ENCODE assay signal across 1 cellular context in genomic region chr17:15180121-15180561, GRCh38.
TF ChIP-seq lines count a peak whose summit lies in the region.

No MANE protein-coding gene starts in this region.

TF ChIP-seq in K562, 482 proteins besides CTCF, POLR2A, EP300 and RAD21 (continued from another document):
- no peak for TF ChIP-seq AFF1 (IDR thresholded peaks at IDR 0.05; ENCODE audit: low read depth in 1 of 2, partially characterized antibody in 2 of 2)
- TF ChIP-seq NCOR1 (IDR thresholded peaks at IDR 0.05): no peak
- no peak for TF ChIP-seq SMAD2 (IDR thresholded peaks at IDR 0.05; ENCODE audit: low read depth, low read length)
- no peak for TF ChIP-seq ZNF79 (CRISPR knock-in tag; IDR thresholded peaks at IDR 0.05; ENCODE audit: low read depth)
- TF ChIP-seq CSDE1 (IDR thresholded peaks at IDR 0.05): no peak
- 0 out of 2 replicates have a peak, but pooled peaks have one; percentile 11 for TF ChIP-seq ZNF589 (CRISPR knock-in tag; IDR thresholded peaks at IDR 0.05; ENCODE audit: low read depth)
- no peak for TF ChIP-seq ZNF717 (CRISPR knock-in tag; IDR thresholded peaks at IDR 0.05)
- no peak for TF ChIP-seq TEAD4 (IDR thresholded peaks at IDR 0.05; ENCODE audit: low read length)
- no peak for TF ChIP-seq TEAD4 (CRISPR knock-in tag; IDR thresholded peaks at IDR 0.05; ENCODE audit: borderline replicate concordance)
- no peak for TF ChIP-seq ZBTB43 (CRISPR knock-in tag; IDR thresholded peaks at IDR 0.05)
- TF ChIP-seq TBP (optimal IDR thresholded peaks at IDR 0.05; ENCODE audit: low read depth, low read length): peak; percentile 61
- peak; percentile 65 for TF ChIP-seq GTF2B (IDR thresholded peaks at IDR 0.05; ENCODE audit: extremely low read depth, insufficient read length)
- TF ChIP-seq ZNF384 (IDR thresholded peaks at IDR 0.05; ENCODE audit: low read depth, low read length): no peak
- no peak for TF ChIP-seq ZNF583 (CRISPR knock-in tag; IDR thresholded peaks at IDR 0.05)
- no peak for TF ChIP-seq ZNF639 (CRISPR knock-in tag; conservative IDR thresholded peaks at IDR 0.05 in 1 of 2, IDR thresholded peaks at IDR 0.05 in 1 of 2)
- no peak for TF ChIP-seq CBFA2T2 (conservative IDR thresholded peaks at IDR 0.05)
- no peak for TF ChIP-seq FOXK1 (CRISPR knock-in tag; IDR thresholded peaks at IDR 0.05; ENCODE audit: borderline replicate concordance)
TF ChIP-seq in K562: peak in this region for 4.
